Comparison of ENCODE assay signal across 6 cellular contexts in genomic region chr9:12178634-12179033, GRCh38.
"Had no signal": no experiment of that assay in that cellular context is flagged by ENCODE, and none has a peak within 500 bp of the region (broad histone marks: within the 10 kb centered on the region; RNA-seq: fewer than 3 reads in every experiment).

No MANE protein-coding gene starts in this region.

- FAIRE-seq: HepG2, HTR-8/SVneo, K562 had no signal

- H3K4me3 ChIP-seq: K562 had no signal

- DNase-seq: IMR-90, KBM-7 had no signal

- ATAC-seq: HepG2, K562 had no signal

- H3K27ac ChIP-seq: HL-60 had no signal
